Comparison of ENCODE assay signal across 18 cellular contexts in genomic region chr2:189060096-189060642, GRCh38.
DNase-seq lines count a peak whose midpoint lies in the region; ATAC-seq, FAIRE-seq and TF ChIP-seq lines count a peak whose summit lies in the region.
"Had no signal": no experiment of that assay in that cellular context is flagged by ENCODE, and none has a peak within 500 bp of the region (broad histone marks: within the 10 kb centered on the region; RNA-seq: fewer than 3 reads in every experiment).

No MANE protein-coding gene starts in this region.

- no peaks in the 10 kb centered on the region for H3K9me3 ChIP-seq in osteoblast (ENCODE audit: low read depth, low read length)
- no peaks in the 10 kb centered on the region for H3K9me3 ChIP-seq in GM23248 (ENCODE audit: low read depth)
- H3K9me3 ChIP-seq: A549, Caco-2, Peyer's patch had no signal

- H3K27me3 ChIP-seq in bronchial epithelial cell (ENCODE audit: control insufficient read depth, insufficient read depth, low read length) (no peaks in the 10 kb centered on the region), osteoblast (ENCODE audit: insufficient read depth, low read length) (no peaks in the 10 kb centered on the region), GM23248 (replicated peaks; ENCODE audit: insufficient read depth) (no peaks in the 10 kb centered on the region)
- H3K27me3 ChIP-seq: Peyer's patch had no signal

- H3F3A ChIP-seq in GM23248 (ENCODE audit: insufficient read depth): peaks cover 60% of the 10 kb centered on the region

- H2AFZ ChIP-seq in osteoblast (ENCODE audit: low read length) (no peak overlapping the region), GM23248 (no peak overlapping the region)

- no peaks in the 10 kb centered on the region for H3K79me2 ChIP-seq in osteoblast (ENCODE audit: insufficient read depth, low read length)
- H3K79me2 ChIP-seq in GM23248 (ENCODE audit: insufficient read depth): peaks cover 26% of the 10 kb centered on the region; the same call in 1 of the 2 replicates

- no peaks in the 10 kb centered on the region for H3K36me3 ChIP-seq in bronchial epithelial cell (ENCODE audit: control insufficient read depth, insufficient read depth, low read length)
- peaks cover 89% of the 10 kb centered on the region for H3K36me3 ChIP-seq in osteoblast (ENCODE audit: insufficient read depth, low read length)
- peaks cover 88% of the 10 kb centered on the region for H3K36me3 ChIP-seq in GM23248 (ENCODE audit: low read depth)

- peak overlapping the region; percentile 19 for H3K27ac ChIP-seq in osteoblast (ENCODE audit: low read depth, low read length)
- H3K27ac ChIP-seq in GM23248: no peak overlapping the region
- H3K27ac ChIP-seq: A549, Peyer's patch had no signal

- H3K4me3 ChIP-seq in bronchial epithelial cell (ENCODE audit: low read depth, low read length) (no peak overlapping the region), osteoblast (ENCODE audit: insufficient read depth, low read length) (no peak overlapping the region), GM23248 (no peak overlapping the region)
- H3K4me3 ChIP-seq: A549, Peyer's patch had no signal

- DNase-seq in DMS53 (lab: John Stamatoyannopoulos, UW) (peak; percentile 70), M059J (ENCODE audit: low read depth) (peak; percentile 41), bronchial epithelial cell (ENCODE audit: low read depth) (peak; percentile 21), osteoblast (ENCODE audit: insufficient read length, low spot score, missing footprints) (no peak), SIG-M5 (lab: John Stamatoyannopoulos, UW) (no peak), GM23248 (no peak), SK-N-DZ (ENCODE audit: low spot score) (no peak)
- DNase-seq: Caco-2, DMS79, GF-D8, NCI-H146, NCI-H345, NCI-H82, Peyer's patch, Right ventricle myocardium superior had no signal

- H3K4me2 ChIP-seq in osteoblast (ENCODE audit: insufficient read depth, low read length) (no peak overlapping the region), GM23248 (ENCODE audit: unreplicated experiment) (no peak overlapping the region)
- H3K4me2 ChIP-seq: A549 had no signal

- WGBS in GM23248 (ENCODE audit: low coverage in 1 of 2, low lambda C conversion rate in 2 of 2, missing lambda C conversion rate in 2 of 2), 2 experiments: 34 to 40% methylated on average over 1 of the region's 1 CpG

- ATAC-seq in GM21737 (IDR thresholded peaks at IDR 0.05; ENCODE audit: unreplicated experiment): no peak

- no peaks in the 10 kb centered on the region for H3K9me2 ChIP-seq in GM23248 (ENCODE audit: insufficient read depth)

- H3K4me1 ChIP-seq in osteoblast (ENCODE audit: insufficient read depth, low read length) (no peaks in the 10 kb centered on the region), GM23248 (ENCODE audit: insufficient read depth) (0 out of 2 replicates have a peak, but pooled peaks cover 3% of the 10 kb centered on the region)
- H3K4me1 ChIP-seq: Caco-2, Peyer's patch had no signal

- TF ChIP-seq CTCF in bronchial epithelial cell (IDR thresholded peaks at IDR 0.05; ENCODE audit: insufficient read depth, low read length, severe bottlenecking) (no peak), osteoblast (IDR thresholded peaks at IDR 0.05; ENCODE audit: extremely low read depth, low read depth, low read length) (no peak)

- in situ Hi-C loops in GM23248 (cut with MboI): no loop called here

- no peak for FAIRE-seq in bronchial epithelial cell (lab: Jason Lieb, UNC)
- FAIRE-seq: A549, H54 had no signal

- no peak overlapping the region for H3K9ac ChIP-seq in GM23248

- H4K20me1 ChIP-seq in osteoblast (ENCODE audit: insufficient read depth, low read length): no peaks in the 10 kb centered on the region
- no peaks in the 10 kb centered on the region for H4K20me1 ChIP-seq in GM23248 (ENCODE audit: insufficient read depth)

Comparison
In these comparisons a context has a peak if more than half of its experiments do, and no peak if none do; other contexts are left out.
1. DNase-seq: peak in DMS53 (single experiment), M059J (single experiment) and bronchial epithelial cell (single experiment); none in osteoblast (single experiment), SIG-M5 (single experiment), GM23248 (single experiment) and SK-N-DZ (single experiment).